Comparison of ENCODE assay signal across 20 cellular contexts in genomic region chr5:37283214-37283820, GRCh38.
"Had no signal": no experiment of that assay in that cellular context is flagged by ENCODE, and none has a peak within 500 bp of the region (broad histone marks: within the 10 kb centered on the region; RNA-seq: fewer than 3 reads in every experiment).

No MANE protein-coding gene starts in this region.

- H3K27me3 Mint-ChIP-seq: activated B cell treated with CpG ODN at 0.5 μM for 24 hours; activated CD4-positive, alpha-beta T cell treated with anti-CD3 and anti-CD28 coated beads, Interleukin-2, amount 10 ng/mL, durations not matched to agents 24 days and 14 days; activated CD8-positive, alpha-beta memory T cell treated with anti-CD3 and anti-CD28 coated beads, Interleukin-2, amount 10 ng/mL, durations not matched to agents 7 days and 5 days had no signal

- ATAC-seq: activated CD8-positive, alpha-beta memory T cell treated with anti-CD3 and anti-CD28 coated beads, Interleukin-2, amount 10 ng/mL, durations not matched to agents 7 days and 5 days; activated naive CD4-positive, alpha-beta T cell treated with anti-CD3 and anti-CD28 coated beads, Interleukin-2, amount 50 U/mL, for 72 hours; activated T-cell treated with anti-CD3 and anti-CD28 coated beads, Interleukin-2, amount 50 U/mL, for 4 hours; PC-3 had no signal

- H3K4me1 Mint-ChIP-seq: activated B cell treated with CpG ODN at 0.5 μM for 24 hours; activated CD4-positive, alpha-beta T cell treated with anti-CD3 and anti-CD28 coated beads, Interleukin-2, amount 10 ng/mL, durations not matched to agents 24 days and 14 days; activated CD8-positive, alpha-beta memory T cell treated with anti-CD3 and anti-CD28 coated beads, Interleukin-2, amount 10 ng/mL, durations not matched to agents 7 days and 5 days had no signal

- H3K4me3 Mint-ChIP-seq: activated B cell treated with CpG ODN at 0.5 μM for 24 hours; activated CD4-positive, alpha-beta T cell treated with anti-CD3 and anti-CD28 coated beads, Interleukin-2, amount 10 ng/mL, durations not matched to agents 24 days and 14 days; activated CD8-positive, alpha-beta memory T cell treated with anti-CD3 and anti-CD28 coated beads, Interleukin-2, amount 10 ng/mL, durations not matched to agents 7 days and 5 days; activated T-cell treated with anti-CD3 and anti-CD28 coated beads, Interleukin-2, amount 50 U/mL, for 4 hours; T-helper 1 cell treated with Interleukin-12 subunit alpha and Interleukin-12 subunit beta and Interleukin-4 antibody, amounts not matched to agents 30 μg/mL and 1 μg/mL, for 36 hours had no signal

- DNase-seq: activated B cell treated with CpG ODN at 0.5 μM for 24 hours; activated CD4-positive, alpha-beta T cell treated with anti-CD3 and anti-CD28 coated beads for 1 hour; activated CD4-positive, alpha-beta T cell treated with anti-CD3 and anti-CD28 coated beads, Interleukin-2, amount 10 ng/mL, durations not matched to agents 24 days and 14 days; activated CD4-positive, alpha-beta T cell treated with anti-CD3 and anti-CD28 coated beads, Interleukin-2, amount 50 U/mL, for 48 hours; activated CD8-positive, alpha-beta memory T cell treated with anti-CD3 and anti-CD28 coated beads, Interleukin-2, amount 10 ng/mL, durations not matched to agents 7 days and 5 days; activated effector memory CD4-positive, alpha-beta T cell treated with anti-CD3 and anti-CD28 coated beads, Interleukin-2, amount 50 U/mL, for 16 hours; activated naive CD4-positive, alpha-beta T cell treated with Interleukin-2 at 50 U/mL for 16 hours; activated T-cell treated with anti-CD3 and anti-CD28 coated beads, Interleukin-2, amount 50 U/mL, for 4 hours; brain microvascular endothelial cell; NCI-H1092; NCI-H1417; NCI-H2029; NCI-H2107; NCI-H2171 treated with DMSO at 0.1 percent for 48 hours; NCI-H226; NCI-H69; PC-3; SHP77 treated with DMSO at 0.1 percent for 48 hours had no signal

- H3K27ac Mint-ChIP-seq: activated B cell treated with CpG ODN at 0.5 μM for 24 hours; activated CD4-positive, alpha-beta T cell treated with anti-CD3 and anti-CD28 coated beads, Interleukin-2, amount 10 ng/mL, durations not matched to agents 24 days and 14 days; activated CD8-positive, alpha-beta memory T cell treated with anti-CD3 and anti-CD28 coated beads, Interleukin-2, amount 10 ng/mL, durations not matched to agents 7 days and 5 days; T-helper 1 cell treated with Interleukin-12 subunit alpha and Interleukin-12 subunit beta and Interleukin-4 antibody, amounts not matched to agents 30 μg/mL and 1 μg/mL, for 36 hours had no signal
